In the genomic region with DNA sequence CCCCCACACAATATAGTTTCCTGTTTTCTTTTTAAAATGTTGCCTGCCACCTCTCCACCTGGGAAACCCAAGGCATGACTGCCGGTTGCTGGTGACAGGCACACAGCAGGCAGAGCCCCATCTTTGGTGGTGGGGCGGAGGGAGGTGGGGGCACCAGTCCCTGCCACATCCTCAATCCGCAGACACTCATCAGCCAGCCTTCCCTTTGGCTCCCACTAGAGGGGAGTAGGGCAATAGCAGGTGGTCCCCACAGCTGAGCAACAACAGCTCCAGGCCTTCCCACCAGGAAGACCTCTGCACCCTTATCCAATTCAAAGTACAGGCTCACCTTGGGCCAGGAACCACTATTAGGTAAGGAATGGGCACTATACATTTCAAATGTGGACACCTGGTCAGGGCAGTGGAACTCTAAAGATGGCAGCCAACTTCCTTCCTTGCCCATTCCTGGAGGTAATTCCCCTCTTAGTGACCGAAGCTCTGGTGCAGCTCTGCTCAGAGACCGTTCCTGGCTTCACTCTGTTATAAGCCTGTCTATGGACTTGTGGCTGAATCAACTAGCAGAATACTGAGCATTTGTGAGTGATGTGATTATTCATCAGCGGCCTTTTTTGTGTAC, we compare ENCODE assay signal across 8 cellular contexts. TPM values are rescaled to one million over a fixed set of nuclear protein-coding genes. Genes with fewer than 3 reads are reported as not detected.
DNase-seq lines count a peak whose midpoint lies in the region; ATAC-seq and TF ChIP-seq lines count a peak whose summit lies in the region.

No MANE protein-coding gene starts in this region.

- TF ChIP-seq CTCF in sigmoid colon (IDR thresholded peaks at IDR 0.05) (peak in 3 of 4 experiments; percentile 32 to 51 (median 32)), omental fat pad (IDR thresholded peaks at IDR 0.05) (no peak)

- CTCF ChIA-PET in activated CD4-positive, alpha-beta memory T cell treated with anti-CD3 and anti-CD28 coated beads, Interleukin-2, amount 10 ng/mL, durations not matched to agents 7 days and 5 days (lab: Charles Lee): interaction anchor here (0.6 to 5.4 kb wide), 5 partner anchors 14 to 192 kb away, joined by 3 to 31 read pairs (median 5); a partner anchor contains a TSS

- H3K27me3 ChIP-seq in sigmoid colon: no peaks in the 10 kb centered on the region

- TF ChIP-seq EP300 in sigmoid colon (IDR thresholded peaks at IDR 0.05): no peak

- H3K27ac ChIP-seq in KOPT-K1 (ENCODE audit: low read depth, low read length, poor library complexity, severe bottlenecking) (peak overlapping the region; percentile 22), sigmoid colon (no peak overlapping the region)

- no peaks in the 10 kb centered on the region for H3K9me3 ChIP-seq in KOPT-K1 (ENCODE audit: insufficient read depth, low read length, poor library complexity, severe bottlenecking)
- H3K9me3 ChIP-seq in sigmoid colon: no peaks in the 10 kb centered on the region

- no peak overlapping the region for H3K4me3 ChIP-seq in sigmoid colon

- peaks cover 2% of the 10 kb centered on the region for H3K4me1 Mint-ChIP-seq in activated CD4-positive, alpha-beta memory T cell treated with anti-CD3 and anti-CD28 coated beads, Interleukin-2, amount 10 ng/mL, durations not matched to agents 7 days and 5 days

- H3K36me3 ChIP-seq in KOPT-K1 (ENCODE audit: insufficient read depth, low read length) (peaks cover 51% of the 10 kb centered on the region), sigmoid colon (peaks cover 0 to 64% (median 13%) of the 10 kb centered on the region in 4 donors)

- no peak for TF ChIP-seq POLR2A in sigmoid colon (IDR thresholded peaks at IDR 0.05)

- no peaks in the 10 kb centered on the region for H3K4me1 ChIP-seq in sigmoid colon

- no peak for ATAC-seq in omental fat pad (ENCODE audit: low FRiP score)

- no peaks in the 10 kb centered on the region for H3K27me3 Mint-ChIP-seq in activated CD4-positive, alpha-beta memory T cell treated with anti-CD3 and anti-CD28 coated beads, Interleukin-2, amount 10 ng/mL, durations not matched to agents 7 days and 5 days

- peak overlapping the region; percentile 42 for H3K27ac Mint-ChIP-seq in activated CD4-positive, alpha-beta memory T cell treated with anti-CD3 and anti-CD28 coated beads, Interleukin-2, amount 10 ng/mL, durations not matched to agents 7 days and 5 days

- WGBS in sigmoid colon, 2 donors: 66 to 80% methylated on average over 6 of the region's 6 CpGs

- POLR2A ChIA-PET in activated CD4-positive, alpha-beta memory T cell treated with anti-CD3 and anti-CD28 coated beads, Interleukin-2, amount 10 ng/mL, durations not matched to agents 7 days and 5 days (lab: Charles Lee): interaction anchor here (1.2 kb wide), 1 partner anchor 14 kb away, joined by 3 read pairs; a partner anchor contains a TSS

- H3K4me3 Mint-ChIP-seq in activated CD4-positive, alpha-beta memory T cell treated with anti-CD3 and anti-CD28 coated beads, Interleukin-2, amount 10 ng/mL, durations not matched to agents 7 days and 5 days: no peak overlapping the region

- DNase-seq in NCI-H82 (lab: John Stamatoyannopoulos, UW) (peak; percentile 69), NCI-H82 treated with DMSO at 0.1 percent for 48 hours (lab: John Stamatoyannopoulos, UW; ENCODE audit: unreplicated experiment) (no peak), head of caudate nucleus (peak in 28 of 42 donors; percentile 31 to 83 (median 54)), sigmoid colon (peak; percentile 45), omental fat pad (ENCODE audit: low spot score) (no peak), NCI-H2029 (lab: John Stamatoyannopoulos, UW) (no peak)
- DNase-seq in activated CD4-positive, alpha-beta memory T cell treated with anti-CD3 and anti-CD28 coated beads, Interleukin-2, amount 10 ng/mL, durations not matched to agents 7 days and 5 days: no peak

- peaks cover 20% of the 10 kb centered on the region for H3K36me3 Mint-ChIP-seq in activated CD4-positive, alpha-beta memory T cell treated with anti-CD3 and anti-CD28 coated beads, Interleukin-2, amount 10 ng/mL, durations not matched to agents 7 days and 5 days (ENCODE audit: low read depth)

- intact Hi-C loops in head of caudate nucleus (cut with DNase I) (no loop called here), sigmoid colon (cut with DNase I) (no loop called here)

- H3K9me3 Mint-ChIP-seq in activated CD4-positive, alpha-beta memory T cell treated with anti-CD3 and anti-CD28 coated beads, Interleukin-2, amount 10 ng/mL, durations not matched to agents 7 days and 5 days: no peaks in the 10 kb centered on the region

RNA-seq across cellular contexts. Expression of a gene that starts 13.9 kb away (rescaled TPM):
- total RNA-seq in activated CD4-positive, alpha-beta memory T cell treated with anti-CD3 and anti-CD28 coated beads, Interleukin-2, amount 10 ng/mL, durations not matched to agents 7 days and 5 days: 10 to 100 TPM; 38.3 TPM
- total RNA-seq in sigmoid colon: 10 to 100 TPM in 3 of 4 donors, 1 to 10 TPM in 1; 5.1 to 11.6 (median 11.3) TPM
- 10 to 100 TPM in 2 of 3 donors, 1 to 10 TPM in 1; 9.0 to 30.1 (median 10.2) TPM for polyA plus RNA-seq in sigmoid colon
- total RNA-seq in omental fat pad: 10 to 100 TPM; 10.9 to 20.6 (median 13.3) TPM

RNA-seq across cellular contexts. Expression of a gene that starts 14.1 kb away (rescaled TPM):
- total RNA-seq in activated CD4-positive, alpha-beta memory T cell treated with anti-CD3 and anti-CD28 coated beads, Interleukin-2, amount 10 ng/mL, durations not matched to agents 7 days and 5 days: 10 to 100 TPM; 87.2 to 89.6 TPM
- total RNA-seq in sigmoid colon (10 to 100 TPM; 53.5 to 96.9 (median 63.6) TPM), omental fat pad (100 to 1,000 TPM in 1 of 4 donors, 10 to 100 TPM in 3; 52.9 to 105 (median 68.8) TPM)
- polyA plus RNA-seq in sigmoid colon: 10 to 100 TPM; 53.2 to 69.3 (median 57.7) TPM

RNA-seq across cellular contexts. Expression of a gene that starts 19.8 kb away (rescaled TPM):
- total RNA-seq in activated CD4-positive, alpha-beta memory T cell treated with anti-CD3 and anti-CD28 coated beads, Interleukin-2, amount 10 ng/mL, durations not matched to agents 7 days and 5 days: not detected
- 1 to 10 TPM in 3 of 4 donors, under 1 TPM in 1; 0.82 to 7.2 (median 3.8) TPM for total RNA-seq in sigmoid colon
- polyA plus RNA-seq in sigmoid colon: 10 to 100 TPM in 1 of 3 donors, 1 to 10 TPM in 2; 5.5 to 29.6 (median 6.0) TPM
- total RNA-seq in omental fat pad: 1 to 10 TPM in 2 of 4 donors, under 1 TPM in 2; 0.31 to 2.0 (median 1.0) TPM

Comparison
In these comparisons a context has a peak if more than half of its experiments do, and no peak if none do; other contexts are left out.
1. DNase-seq: peak in NCI-H82 (single experiment), head of caudate nucleus (28 of 42) and sigmoid colon (single experiment); none in NCI-H82 treated with DMSO at 0.1 percent for 48 hours (single experiment), activated CD4-positive, alpha-beta memory T cell treated with anti-CD3 and anti-CD28 coated beads, Interleukin-2, amount 10 ng/mL, durations not matched to agents 7 days and 5 days (single experiment), omental fat pad (single experiment) and NCI-H2029 (single experiment).
2. CTCF ChIP-seq: peak in sigmoid colon (3 of 4); none in omental fat pad (0 of 3).